In genomic region chr18:706438-706837, GRCh38 we compare ENCODE assay signal across 17 cellular contexts.
"Had no signal": no experiment of that assay in that cellular context is flagged by ENCODE, and none has a peak within 500 bp of the region (broad histone marks: within the 10 kb centered on the region; RNA-seq: fewer than 3 reads in every experiment).

No MANE protein-coding gene starts in this region.

- H3K27ac ChIP-seq: adrenal gland, body of pancreas, esophagus squamous epithelium, parathyroid adenoma, tibial nerve, VCaP had no signal

- FAIRE-seq: endometrium, islet of Langerhans, small intestine had no signal

- H3K9me3 Mint-ChIP-seq: activated CD4-positive, alpha-beta memory T cell treated with anti-CD3 and anti-CD28 coated beads for 36 hours; activated naive CD4-positive, alpha-beta T cell treated with anti-CD3 and anti-CD28 coated beads for 36 hours; memory B cell; stimulated activated effector memory CD8-positive, alpha-beta T cell treated with anti-CD3 and anti-CD28 coated beads, Interleukin-12 subunit alpha, Interleukin-12 subunit beta, amount 100 ng/mL, for 72 hours had no signal

- H3K9ac ChIP-seq: parathyroid adenoma had no signal

- H3K27me3 ChIP-seq: adrenal gland, body of pancreas, esophagus squamous epithelium, tibial nerve had no signal

- H3K27me3 Mint-ChIP-seq: activated CD4-positive, alpha-beta memory T cell treated with anti-CD3 and anti-CD28 coated beads for 36 hours had no signal

- H2AFZ ChIP-seq: parathyroid adenoma had no signal

- ATAC-seq: body of pancreas; stimulated activated effector memory CD8-positive, alpha-beta T cell treated with anti-CD3 and anti-CD28 coated beads, Interleukin-12 subunit alpha, Interleukin-12 subunit beta, amount 100 ng/mL, for 72 hours had no signal

- H3K9me3 ChIP-seq: adrenal gland, body of pancreas, esophagus squamous epithelium, tibial nerve had no signal

- H3K4me3 ChIP-seq: adrenal gland, body of pancreas, esophagus squamous epithelium, tibial nerve had no signal

- H3K27ac Mint-ChIP-seq: activated CD4-positive, alpha-beta memory T cell treated with anti-CD3 and anti-CD28 coated beads for 36 hours; activated naive CD4-positive, alpha-beta T cell treated with anti-CD3 and anti-CD28 coated beads for 36 hours; memory B cell; stimulated activated effector memory CD8-positive, alpha-beta T cell treated with anti-CD3 and anti-CD28 coated beads, Interleukin-12 subunit alpha, Interleukin-12 subunit beta, amount 100 ng/mL, for 72 hours had no signal

- DNase-seq: activated CD4-positive, alpha-beta memory T cell treated with anti-CD3 and anti-CD28 coated beads for 36 hours; activated CD8-positive, alpha-beta memory T cell treated with anti-CD3 and anti-CD28 coated beads, Interleukin-2, amount 50 U/mL, for 4 hours; activated naive CD4-positive, alpha-beta T cell treated with anti-CD3 and anti-CD28 coated beads for 36 hours; adrenal gland; body of pancreas; esophagus squamous epithelium; foreskin fibroblast; right cardiac atrium; SIG-M5; small intestine had no signal

- H3K4me1 ChIP-seq: parathyroid adenoma had no signal

- H3K4me3 Mint-ChIP-seq: activated CD4-positive, alpha-beta memory T cell treated with anti-CD3 and anti-CD28 coated beads for 36 hours; activated naive CD4-positive, alpha-beta T cell treated with anti-CD3 and anti-CD28 coated beads for 36 hours; memory B cell; stimulated activated effector memory CD8-positive, alpha-beta T cell treated with anti-CD3 and anti-CD28 coated beads, Interleukin-12 subunit alpha, Interleukin-12 subunit beta, amount 100 ng/mL, for 72 hours had no signal
